12 cellular contexts compared by ENCODE assay signal in the genomic region with DNA sequence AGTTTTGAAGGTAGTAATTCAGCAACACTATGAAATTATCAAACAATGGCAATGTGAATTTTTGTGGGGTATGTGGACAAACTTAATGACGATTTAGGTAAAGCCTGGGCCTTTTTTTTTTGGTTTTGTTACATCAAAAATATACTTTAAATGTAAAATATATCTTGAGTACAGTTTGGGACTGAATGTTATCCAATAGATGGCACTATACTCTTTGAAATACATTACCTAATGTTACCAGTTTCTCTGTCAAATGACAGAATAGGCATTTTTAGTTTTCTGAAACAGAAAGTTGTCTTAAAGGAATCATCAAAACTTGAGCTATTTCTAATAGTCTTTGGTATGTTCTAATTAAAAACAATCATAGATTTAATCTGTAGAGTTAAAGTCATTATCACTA.
A peak's percentile ranks its signal among the peaks of the same experiment; 100 is the strongest.
DNase-seq lines count a peak whose midpoint lies in the region; ATAC-seq and TF ChIP-seq lines count a peak whose summit lies in the region.
"Had no signal": no experiment of that assay in that cellular context is flagged by ENCODE, and none has a peak within 500 bp of the region (broad histone marks: within the 10 kb centered on the region; RNA-seq: fewer than 3 reads in every experiment).

No MANE protein-coding gene starts in this region.

- no peaks in the 10 kb centered on the region for H3K9me3 ChIP-seq in adipocyte (ENCODE audit: control insufficient read depth, low read length)
- H3K9me3 ChIP-seq: neutrophil, upper lobe of left lung had no signal

- ATAC-seq in HG03108 (IDR thresholded peaks at IDR 0.05; ENCODE audit: unreplicated experiment), result no peak

- TF ChIP-seq CTCF in LNCAP (IDR thresholded peaks at IDR 0.05) (peak; percentile 48; the same call in 1 of the 2 replicates), neural crest cell (conservative IDR thresholded peaks at IDR 0.05) (peak; percentile 59)

- no peak overlapping the region for H3K4me3 ChIP-seq in adipocyte (ENCODE audit: low read length)
- H3K4me3 ChIP-seq: upper lobe of left lung had no signal

- no peak overlapping the region for H3K4me3 Mint-ChIP-seq in neural crest cell

- no peaks in the 10 kb centered on the region for H3K27me3 ChIP-seq in adipocyte (replicated peaks; ENCODE audit: control insufficient read depth, insufficient read depth, low read length)
- H3K27me3 ChIP-seq: neutrophil, upper lobe of left lung had no signal

- H3K36me3 Mint-ChIP-seq in neural crest cell (ENCODE audit: low read depth), result no peaks in the 10 kb centered on the region

- no peaks in the 10 kb centered on the region for H3K27me3 Mint-ChIP-seq in neural crest cell (ENCODE audit: low read depth)

- H3K27ac Mint-ChIP-seq in neural crest cell (ENCODE audit: unreplicated experiment), result no peak overlapping the region

- H3K4me1 ChIP-seq in adipocyte (ENCODE audit: control insufficient read depth, insufficient read depth, low read length), result no peaks in the 10 kb centered on the region
- H3K4me1 ChIP-seq: upper lobe of left lung had no signal

- no peaks in the 10 kb centered on the region for H3K36me3 ChIP-seq in adipocyte (ENCODE audit: control insufficient read depth, insufficient read depth, low read length, severe bottlenecking)
- H3K36me3 ChIP-seq: neutrophil, upper lobe of left lung had no signal

- H3K4me1 Mint-ChIP-seq in neural crest cell, result no peaks in the 10 kb centered on the region

- peaks cover 4% of the 10 kb centered on the region for H3K9me3 Mint-ChIP-seq in neural crest cell

- H3K9ac ChIP-seq in adipocyte (ENCODE audit: low read length), result no peak overlapping the region

- DNase-seq in NCI-H1436 (lab: John Stamatoyannopoulos, UW), result peak; percentile 0
- DNase-seq in NCI-H1436 treated with DMSO at 0.1 percent for 48 hours (lab: John Stamatoyannopoulos, UW), result no peak
- peak; percentile 70 for DNase-seq in adipocyte (ENCODE audit: low read depth)
- DNase-seq in neural crest cell (ENCODE audit: low read depth, low spot score), result no peak
- no peak for DNase-seq in activated CD8-positive, alpha-beta memory T cell treated with anti-CD3 and anti-CD28 coated beads, Interleukin-2, amount 50 U/mL, for 48 hours
- DNase-seq in activated gamma-delta T cell treated with Interleukin-2 at 50 U/mL for 16 hours, result no peak
- DNase-seq: dermis blood vessel endothelial cell, NCI-H146, upper lobe of left lung had no signal

Comparison
In these comparisons a context has a peak if more than half of its experiments do, and no peak if none do; other contexts are left out.
1. DNase-seq: peak in NCI-H1436 (single experiment) and adipocyte (single experiment); none in NCI-H1436 treated with DMSO at 0.1 percent for 48 hours (single experiment), neural crest cell (single experiment), activated CD8-positive, alpha-beta memory T cell treated with anti-CD3 and anti-CD28 coated beads, Interleukin-2, amount 50 U/mL, for 48 hours (single experiment) and activated gamma-delta T cell treated with Interleukin-2 at 50 U/mL for 16 hours (single experiment).